ENCODE assay signal across 11 cellular contexts in genomic region chr1:167430849-167431242, GRCh38.
DNase-seq lines count a peak whose midpoint lies in the region; ATAC-seq and TF ChIP-seq lines count a peak whose summit lies in the region.
"Had no signal": no experiment of that assay in that cellular context is flagged by ENCODE, and none has a peak within 500 bp of the region (broad histone marks: within the 10 kb centered on the region; RNA-seq: fewer than 3 reads in every experiment).

No MANE protein-coding gene starts in this region.

- ATAC-seq in GM18502 (IDR thresholded peaks at IDR 0.05; ENCODE audit: poor library complexity, unreplicated experiment) (peak; percentile 17), GM21619 (IDR thresholded peaks at IDR 0.05; ENCODE audit: unreplicated experiment) (peak; percentile 15), natural killer cell (peak; percentile 52 to 76 (median 59))
- ATAC-seq: left lung had no signal

- no peak overlapping the region for H3K4me2 ChIP-seq in GM23248 (ENCODE audit: unreplicated experiment)

- no peaks in the 10 kb centered on the region for H4K20me1 ChIP-seq in GM23248 (ENCODE audit: insufficient read depth)

- in situ Hi-C loops in GM23248 (cut with MboI), result no loop called here

- TF ChIP-seq CTCF in natural killer cell (IDR thresholded peaks at IDR 0.05), result no peak

- no peaks in the 10 kb centered on the region for H3K9me2 ChIP-seq in GM23248 (ENCODE audit: insufficient read depth)

- H3K27me3 Mint-ChIP-seq in activated CD4-positive, alpha-beta memory T cell treated with anti-CD3 and anti-CD28 coated beads, Interleukin-2, amount 10 ng/mL, durations not matched to agents 7 days and 5 days, result no peaks in the 10 kb centered on the region
- no peaks in the 10 kb centered on the region for H3K27me3 Mint-ChIP-seq in natural killer cell (ENCODE audit: low read depth in 2 of 2)

- no peak overlapping the region for H2AFZ ChIP-seq in GM23248

- H3K36me3 ChIP-seq in GM23248 (ENCODE audit: low read depth), result no peaks in the 10 kb centered on the region
- H3K36me3 ChIP-seq: left lung, prostate gland had no signal

- peak overlapping the region; percentile 33 for H3K27ac Mint-ChIP-seq in activated CD4-positive, alpha-beta memory T cell treated with anti-CD3 and anti-CD28 coated beads, Interleukin-2, amount 10 ng/mL, durations not matched to agents 7 days and 5 days
- peak overlapping the region; percentile 91 to 100 for H3K27ac Mint-ChIP-seq in natural killer cell

- H3K27me3 ChIP-seq in GM23248 (replicated peaks; ENCODE audit: insufficient read depth), result no peaks in the 10 kb centered on the region
- H3K27me3 ChIP-seq: left lung had no signal

- no peaks in the 10 kb centered on the region for H3K79me2 ChIP-seq in GM23248 (ENCODE audit: insufficient read depth)

- H3F3A ChIP-seq in GM23248 (ENCODE audit: insufficient read depth), result no peaks in the 10 kb centered on the region

- peaks cover 59% of the 10 kb centered on the region for H3K36me3 Mint-ChIP-seq in activated CD4-positive, alpha-beta memory T cell treated with anti-CD3 and anti-CD28 coated beads, Interleukin-2, amount 10 ng/mL, durations not matched to agents 7 days and 5 days (ENCODE audit: low read depth)
- H3K36me3 Mint-ChIP-seq in natural killer cell, result peaks cover 17% of the 10 kb centered on the region

- DNase-seq in activated CD4-positive, alpha-beta memory T cell treated with anti-CD3 and anti-CD28 coated beads, Interleukin-2, amount 10 ng/mL, durations not matched to agents 7 days and 5 days, result no peak
- DNase-seq in natural killer cell (peak; percentile 61), iPS-NIHi7 (ENCODE audit: extremely low spot score) (no peak), GM23248 (no peak), NCI-H128 (lab: John Stamatoyannopoulos, UW; ENCODE audit: unreplicated experiment) (no peak)
- DNase-seq: DMS79, NCI-H1092 had no signal

- no peak overlapping the region for H3K4me3 ChIP-seq in GM23248
- H3K4me3 ChIP-seq: left lung, prostate gland had no signal

- POLR2A ChIA-PET in activated CD4-positive, alpha-beta memory T cell treated with anti-CD3 and anti-CD28 coated beads, Interleukin-2, amount 10 ng/mL, durations not matched to agents 7 days and 5 days (lab: Charles Lee), result interaction anchor here (1.1 to 1.7 kb wide), 2 partner anchors 17 to 58 kb away, joined by 3 to 6 read pairs; no protein-coding TSS in a partner anchor

- CTCF ChIA-PET in activated CD4-positive, alpha-beta memory T cell treated with anti-CD3 and anti-CD28 coated beads, Interleukin-2, amount 10 ng/mL, durations not matched to agents 7 days and 5 days (lab: Charles Lee), result no interaction called here

- H3K9ac ChIP-seq in GM23248, result no peak overlapping the region

- H3K27ac ChIP-seq in GM23248, result no peak overlapping the region
- H3K27ac ChIP-seq: left lung, prostate gland had no signal

- intact Hi-C loops in natural killer cell (cut with micrococcal nuclease), result loop anchor here (1.0 to 2.0 kb wide), 2 partner anchors 58 to 208 kb away; no protein-coding TSS in a partner anchor

- H3K4me1 Mint-ChIP-seq in activated CD4-positive, alpha-beta memory T cell treated with anti-CD3 and anti-CD28 coated beads, Interleukin-2, amount 10 ng/mL, durations not matched to agents 7 days and 5 days, result peaks cover 41% of the 10 kb centered on the region
- peaks cover 90 to 95% of the 10 kb centered on the region in 2 donors for H3K4me1 Mint-ChIP-seq in natural killer cell

- 87 to 89% methylated on average over 10 of the region's 10 CpGs for WGBS in GM23248 (ENCODE audit: low coverage in 1 of 2, low lambda C conversion rate in 2 of 2, missing lambda C conversion rate in 2 of 2), 2 experiments

- H3K9me3 ChIP-seq in GM23248 (ENCODE audit: low read depth), result no peaks in the 10 kb centered on the region
- H3K9me3 ChIP-seq: left lung, prostate gland had no signal

- H3K4me3 Mint-ChIP-seq in activated CD4-positive, alpha-beta memory T cell treated with anti-CD3 and anti-CD28 coated beads, Interleukin-2, amount 10 ng/mL, durations not matched to agents 7 days and 5 days, result no peak overlapping the region
- H3K4me3 Mint-ChIP-seq in natural killer cell, result peak overlapping the region; percentile 85

- H3K9me3 Mint-ChIP-seq in activated CD4-positive, alpha-beta memory T cell treated with anti-CD3 and anti-CD28 coated beads, Interleukin-2, amount 10 ng/mL, durations not matched to agents 7 days and 5 days, result no peaks in the 10 kb centered on the region
- no peaks in the 10 kb centered on the region for H3K9me3 Mint-ChIP-seq in natural killer cell

- H3K4me1 ChIP-seq in GM23248 (ENCODE audit: insufficient read depth), result peaks cover 8% of the 10 kb centered on the region; the same call in 1 of the 2 replicates
- H3K4me1 ChIP-seq: left lung, prostate gland had no signal
